In the genomic region with DNA sequence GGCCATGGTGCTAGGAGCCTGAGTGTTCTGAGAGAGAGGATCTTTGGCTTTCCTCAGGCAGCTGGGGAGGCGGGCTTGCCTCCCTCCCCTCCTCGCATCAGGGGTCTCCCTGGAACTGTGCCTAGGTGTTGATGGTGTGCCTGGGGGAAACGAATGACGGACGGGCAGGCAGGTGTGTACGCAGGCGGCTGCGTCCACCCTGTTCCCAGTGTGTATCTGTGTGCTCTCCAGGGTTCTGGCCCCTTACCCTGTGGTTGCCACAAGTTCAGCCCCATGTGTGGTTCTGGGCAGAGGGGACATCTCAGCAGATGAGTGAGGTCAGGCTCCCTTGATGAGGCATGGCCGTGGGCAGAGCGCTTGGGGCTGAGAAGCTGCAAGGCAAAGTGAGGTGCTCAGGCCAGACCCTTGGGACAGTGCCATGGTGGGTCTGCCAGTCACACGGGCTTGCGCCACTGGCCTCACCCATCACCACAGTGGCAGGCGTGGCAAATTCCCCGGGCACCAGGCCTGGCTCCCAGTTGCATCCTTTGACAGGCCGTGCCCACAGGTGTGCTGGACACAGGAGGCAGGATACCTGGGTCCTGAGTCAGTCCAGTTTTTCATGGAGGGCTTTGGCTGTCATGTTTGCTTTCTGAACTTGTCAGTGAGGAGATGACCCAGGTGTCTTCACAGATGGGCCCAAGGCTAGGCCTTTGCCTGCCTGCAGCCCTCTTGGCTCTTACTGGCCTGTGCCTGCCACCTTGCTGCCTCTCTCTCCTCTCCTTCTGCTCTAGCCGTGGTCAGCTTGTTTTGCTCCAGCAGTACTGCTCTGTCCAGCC, we compare ENCODE assay signal across 29 cellular contexts. TPM values are rescaled to one million over a fixed set of nuclear protein-coding genes. Genes with fewer than 3 reads are reported as not detected.
A peak's percentile ranks its signal among the peaks of the same experiment; 100 is the strongest.
DNase-seq lines count a peak whose midpoint lies in the region; ATAC-seq, FAIRE-seq and TF ChIP-seq lines count a peak whose summit lies in the region.
"Had no signal": no experiment of that assay in that cellular context is flagged by ENCODE, and none has a peak within 500 bp of the region (broad histone marks: within the 10 kb centered on the region; RNA-seq: fewer than 3 reads in every experiment).

No MANE protein-coding gene starts in this region.

- intact Hi-C loops in right cardiac atrium (cut with DNase I) (no loop called here), esophagus squamous epithelium (cut with DNase I) (no loop called here), gastrocnemius medialis (cut with DNase I; ENCODE audit: low total_unique reads) (no loop called here)

- no peak for ATAC-seq in right cardiac atrium
- no peak for ATAC-seq in gastrocnemius medialis
- ATAC-seq in GM21528 (IDR thresholded peaks at IDR 0.05; ENCODE audit: low FRiP score, unreplicated experiment), result no peak
- ATAC-seq: A549, lower lobe of right lung had no signal

- H3K9me3 ChIP-seq in right atrium auricular region, result no peaks in the 10 kb centered on the region
- H3K9me3 ChIP-seq in right cardiac atrium (ENCODE audit: control insufficient read depth, low read length), result no peaks in the 10 kb centered on the region
- no peaks in the 10 kb centered on the region for H3K9me3 ChIP-seq in esophagus squamous epithelium
- no peaks in the 10 kb centered on the region for H3K9me3 ChIP-seq in gastrocnemius medialis
- H3K9me3 ChIP-seq: A549, BE2C, lower lobe of right lung, suprapubic skin had no signal

- 95% methylated on average over 16 of the region's 16 CpGs for WGBS in right cardiac atrium
- 50 to 88% methylated on average over 1 to 5 of the region's 16 CpGs for WGBS in esophagus squamous epithelium, 2 donors

- H3K36me3 ChIP-seq in right atrium auricular region, result no peaks in the 10 kb centered on the region
- H3K36me3 ChIP-seq in esophagus squamous epithelium, result no peaks in the 10 kb centered on the region
- H3K36me3 ChIP-seq in gastrocnemius medialis, result no peaks in the 10 kb centered on the region
- H3K36me3 ChIP-seq: BE2C, lower lobe of right lung, suprapubic skin had no signal

- TF ChIP-seq POLR2A in esophagus squamous epithelium (IDR thresholded peaks at IDR 0.05), result no peak
- no peak for TF ChIP-seq POLR2A in gastrocnemius medialis (IDR thresholded peaks at IDR 0.05)

- H3K4me1 ChIP-seq in right atrium auricular region, result peaks cover 0 to 31% of the 10 kb centered on the region in 2 donors
- peaks cover 6% of the 10 kb centered on the region for H3K4me1 ChIP-seq in right cardiac atrium (ENCODE audit: control insufficient read depth, insufficient read depth, low read length)
- peaks cover 6 to 26% (median 12%) of the 10 kb centered on the region in 3 donors for H3K4me1 ChIP-seq in esophagus squamous epithelium
- H3K4me1 ChIP-seq in gastrocnemius medialis, result peaks cover 15 to 18% of the 10 kb centered on the region in 2 donors
- H3K4me1 ChIP-seq: A549, BE2C had no signal

- H3K27me3 ChIP-seq in right atrium auricular region, result no peaks in the 10 kb centered on the region
- H3K27me3 ChIP-seq in right cardiac atrium (ENCODE audit: control insufficient read depth, insufficient read depth), result no peaks in the 10 kb centered on the region
- H3K27me3 ChIP-seq in esophagus squamous epithelium, result no peaks in the 10 kb centered on the region
- H3K27me3 ChIP-seq in gastrocnemius medialis, result no peaks in the 10 kb centered on the region
- H3K27me3 ChIP-seq: BE2C, suprapubic skin had no signal

- TF ChIP-seq CTCF in right atrium auricular region (IDR thresholded peaks at IDR 0.05) (no peak), esophagus squamous epithelium (IDR thresholded peaks at IDR 0.05) (no peak), gastrocnemius medialis (IDR thresholded peaks at IDR 0.05 in 4 of 5, conservative IDR thresholded peaks at IDR 0.05 in 1 of 5) (no peak)

- in situ Hi-C loops in gastrocnemius medialis (cut with MboI; ENCODE audit: low sequenced_read_pairs in 4 of 4), result no loop called here

- FAIRE-seq in urothelium cell line (lab: Jason Lieb, UNC), result no peak
- FAIRE-seq: A549, frontal cortex, HTR-8/SVneo had no signal

- H3K27ac ChIP-seq in right atrium auricular region, result peak overlapping the region; percentile 67 to 82
- H3K27ac ChIP-seq in right cardiac atrium (ENCODE audit: low read length), result no peak overlapping the region
- peak overlapping the region; percentile 22 to 66 (median 56) for H3K27ac ChIP-seq in esophagus squamous epithelium
- peak overlapping the region in 3 of 4 donors; percentile 32 to 72 (median 47) for H3K27ac ChIP-seq in gastrocnemius medialis
- H3K27ac ChIP-seq: A549, lower lobe of right lung, suprapubic skin had no signal

- no peak overlapping the region for H3K4me3 ChIP-seq in right atrium auricular region
- no peak overlapping the region for H3K4me3 ChIP-seq in right cardiac atrium (ENCODE audit: low read length)
- H3K4me3 ChIP-seq in esophagus squamous epithelium, result no peak overlapping the region
- H3K4me3 ChIP-seq in gastrocnemius medialis, result no peak overlapping the region
- H3K4me3 ChIP-seq: A549, lower lobe of right lung, suprapubic skin had no signal

- DNase-seq in right atrium auricular region (ENCODE audit: low spot score) (no peak), right cardiac atrium (no peak), esophagus squamous epithelium (lab: John Stamatoyannopoulos, UW) (no peak), gastrocnemius medialis (no peak), ureter (ENCODE audit: low spot score) (no peak), urothelium cell line (ENCODE audit: low spot score) (no peak)
- DNase-seq in stimulated activated CD4-positive, alpha-beta T cell treated with anti-CD3 and anti-CD28 coated beads, Interleukin-2, amount 100 ng/mL, for 48 hours, result no peak
- DNase-seq: activated CD4-positive, alpha-beta memory T cell treated with anti-CD3 and anti-CD28 coated beads, Interleukin-2, amount 10 ng/mL, durations not matched to agents 7 days and 5 days; activated CD4-positive, CD25-positive, alpha-beta regulatory T cell; activated gamma-delta T cell treated with Interleukin-2 at 50 U/mL for 16 hours; activated T-cell treated with anti-CD3 and anti-CD28 coated beads, Interleukin-2, amount 50 U/mL, for 1 hour; BE2C; Calu3; effector memory CD4-positive, alpha-beta T cell; islet precursor cell; Karpas-422; lower lobe of right lung; NCI-H1930; NCI-H2227 treated with DMSO at 0.1 percent for 48 hours; NCI-H774; OCI-M1; retina; T1000 had no signal

RNA-seq across cellular contexts. Expression of a gene that starts 27.3 kb away (rescaled TPM):
- 1 to 10 TPM; 1.9 to 3.2 TPM for total RNA-seq in right atrium auricular region
- total RNA-seq in right cardiac atrium, result 1 to 10 TPM; 2.2 to 3.5 (median 3.1) TPM
- 2.0 TPM for polyA plus RNA-seq in right cardiac atrium
- 1 to 10 TPM in 3 of 4 donors, under 1 TPM in 1; 0.64 to 9.9 (median 2.6) TPM for total RNA-seq in esophagus squamous epithelium
- total RNA-seq in gastrocnemius medialis, result 1 to 10 TPM in 3 of 4 donors, under 1 TPM in 1; 0.92 to 3.1 (median 2.6) TPM
- 10.7 TPM for total RNA-seq in ureter

RNA-seq across cellular contexts. Expression of a gene that starts 44.2 kb away (rescaled TPM):
- total RNA-seq in right atrium auricular region (not detected), right cardiac atrium (not detected), esophagus squamous epithelium (not detected), gastrocnemius medialis (not detected), ureter (0.89 TPM)
- 0.75 TPM for polyA plus RNA-seq in right cardiac atrium
- total RNA-seq: activated CD4-positive, alpha-beta memory T cell treated with anti-CD3 and anti-CD28 coated beads, Interleukin-2, amount 10 ng/mL, durations not matched to agents 7 days and 5 days; Calu3; chondrocyte had no signal

RNA-seq across cellular contexts. Expression of a gene that starts 47.7 kb away (rescaled TPM):
- total RNA-seq in right atrium auricular region, result 1 to 10 TPM in 1 of 2 donors, under 1 TPM in 1; 0.59 to 2.0 TPM
- total RNA-seq in right cardiac atrium, result 1 to 10 TPM; 1.1 to 2.7 (median 1.6) TPM
- polyA plus RNA-seq in right cardiac atrium, result 0.59 TPM
- total RNA-seq in esophagus squamous epithelium, result 1 to 10 TPM; 1.4 to 3.9 (median 2.3) TPM
- total RNA-seq in gastrocnemius medialis, result under 1 TPM in 2 of 4 donors, not detected in 2; 0.35 to 0.55 TPM
- 21.5 TPM for total RNA-seq in ureter
